ENCODE assay signal across 8 cellular contexts in genomic region chr20:56343861-56344381, GRCh38. TPM values are rescaled to one million over a fixed set of nuclear protein-coding genes. Genes with fewer than 3 reads are reported as not detected.
A peak's percentile ranks its signal among the peaks of the same experiment; 100 is the strongest.
DNase-seq lines count a peak whose midpoint lies in the region; ATAC-seq and TF ChIP-seq lines count a peak whose summit lies in the region.

No MANE protein-coding gene starts in this region.

- WGBS in esophagus squamous epithelium, 2 donors: 1 to 5% methylated on average over 18 of the region's 41 CpGs

- no peaks in the 10 kb centered on the region for H3K9me3 ChIP-seq in esophagus squamous epithelium
- H3K9me3 ChIP-seq in neural progenitor cell (ENCODE audit: low read depth): no peaks in the 10 kb centered on the region

- H3K27me3 ChIP-seq in esophagus squamous epithelium (peaks cover 0 to 55% (median 0%) of the 10 kb centered on the region in 4 donors), neural progenitor cell (peaks cover 58% of the 10 kb centered on the region)

- H3K27me3 Mint-ChIP-seq in activated CD4-positive, alpha-beta memory T cell treated with anti-CD3 and anti-CD28 coated beads for 36 hours: peaks cover 48% of the 10 kb centered on the region
- H3K27me3 Mint-ChIP-seq in neural progenitor cell (ENCODE audit: insufficient read depth, low read depth): peaks cover 24% of the 10 kb centered on the region

- ATAC-seq in HG03432 (IDR thresholded peaks at IDR 0.05; ENCODE audit: unreplicated experiment): peak; percentile 96

- H3K79me2 ChIP-seq in neural progenitor cell (ENCODE audit: low read depth): no peaks in the 10 kb centered on the region

- POLR2A ChIA-PET in activated CD4-positive, alpha-beta memory T cell treated with anti-CD3 and anti-CD28 coated beads for 36 hours (lab: Charles Lee): no interaction called here

- H2AFZ ChIP-seq in neural progenitor cell (replicated peaks): peak overlapping the region; percentile 96

- H3K4me1 Mint-ChIP-seq in activated CD4-positive, alpha-beta memory T cell treated with anti-CD3 and anti-CD28 coated beads for 36 hours (ENCODE audit: low read depth): peaks cover 8% of the 10 kb centered on the region
- H3K4me1 Mint-ChIP-seq in neural progenitor cell: peaks cover 23% of the 10 kb centered on the region

- H3K36me3 Mint-ChIP-seq in activated CD4-positive, alpha-beta memory T cell treated with anti-CD3 and anti-CD28 coated beads for 36 hours: no peaks in the 10 kb centered on the region
- no peaks in the 10 kb centered on the region for H3K36me3 Mint-ChIP-seq in neural progenitor cell

- no peak overlapping the region for H3K4me3 Mint-ChIP-seq in activated CD4-positive, alpha-beta memory T cell treated with anti-CD3 and anti-CD28 coated beads for 36 hours
- H3K4me3 Mint-ChIP-seq in neural progenitor cell: peak overlapping the region; percentile 77

- no peak for TF ChIP-seq POLR2A in esophagus squamous epithelium (IDR thresholded peaks at IDR 0.05)

- H3K9me3 Mint-ChIP-seq in activated CD4-positive, alpha-beta memory T cell treated with anti-CD3 and anti-CD28 coated beads for 36 hours: no peaks in the 10 kb centered on the region
- H3K9me3 Mint-ChIP-seq in neural progenitor cell: peaks cover under 1% of the 10 kb centered on the region

- H3K4me3 ChIP-seq in esophagus squamous epithelium (peak overlapping the region in 1 of 4 donors; percentile 27), neural progenitor cell (peak overlapping the region; percentile 47)

- H3K4me2 ChIP-seq in neural progenitor cell: peak overlapping the region; percentile 89

- no peaks in the 10 kb centered on the region for H3K36me3 ChIP-seq in esophagus squamous epithelium
- H3K36me3 ChIP-seq in neural progenitor cell: no peaks in the 10 kb centered on the region

- H3K4me1 ChIP-seq in esophagus squamous epithelium: peaks cover 0 to 12% (median 3%) of the 10 kb centered on the region in 3 donors
- peaks cover 16% of the 10 kb centered on the region for H3K4me1 ChIP-seq in neural progenitor cell

- DNase-seq in NCI-H345 (lab: John Stamatoyannopoulos, UW): peak; percentile 12
- DNase-seq in NCI-H345 treated with DMSO at 0.1 percent for 48 hours (lab: John Stamatoyannopoulos, UW; ENCODE audit: unreplicated experiment): no peak
- peak; percentile 63 for DNase-seq in activated CD4-positive, alpha-beta memory T cell treated with anti-CD3 and anti-CD28 coated beads for 36 hours
- DNase-seq in esophagus squamous epithelium (lab: John Stamatoyannopoulos, UW): no peak
- peak; percentile 89 for DNase-seq in neural progenitor cell (ENCODE audit: low spot score)
- DNase-seq in 8988T: no peak
- DNase-seq in NCI-H510A (lab: John Stamatoyannopoulos, UW): no peak

- TF ChIP-seq CTCF in esophagus squamous epithelium (IDR thresholded peaks at IDR 0.05): peak in 5 of 6 experiments; percentile 58 to 84 (median 64)
- peak; percentile 88 for TF ChIP-seq CTCF in neural progenitor cell (IDR thresholded peaks at IDR 0.05)

- CTCF ChIA-PET in activated CD4-positive, alpha-beta memory T cell treated with anti-CD3 and anti-CD28 coated beads for 36 hours (lab: Charles Lee): interaction anchor here (0.6 to 3.0 kb wide), 10 partner anchors 9 to 156 kb away, joined by 3 to 26 read pairs (median 4); partner anchors contain the start of genes FAM210B and MC3R

- no peak overlapping the region for H3K27ac Mint-ChIP-seq in activated CD4-positive, alpha-beta memory T cell treated with anti-CD3 and anti-CD28 coated beads for 36 hours
- no peak overlapping the region for H3K27ac Mint-ChIP-seq in neural progenitor cell

- no peaks in the 10 kb centered on the region for H4K20me1 ChIP-seq in neural progenitor cell (ENCODE audit: low read depth)

- H3F3A ChIP-seq in neural progenitor cell (ENCODE audit: low read depth): peaks cover 12% of the 10 kb centered on the region

- H3K27ac ChIP-seq in esophagus squamous epithelium (no peak overlapping the region), neural progenitor cell (no peak overlapping the region)

- no peak overlapping the region for H3K9ac ChIP-seq in neural progenitor cell

- intact Hi-C loops in activated CD4-positive, alpha-beta memory T cell treated with anti-CD3 and anti-CD28 coated beads for 36 hours (cut with micrococcal nuclease): loop anchor here (1.0 to 10.0 kb wide), 2 partner anchors 96 to 1679 kb away; partner anchors contain the start of gene MC3R
- intact Hi-C loops in esophagus squamous epithelium (cut with DNase I): no loop called here

RNA-seq across cellular contexts. Expression of gene FAM210B, which starts 14.9 kb away (rescaled TPM):
- 1 to 10 TPM; 5.5 to 5.9 TPM for total RNA-seq in activated CD4-positive, alpha-beta memory T cell treated with anti-CD3 and anti-CD28 coated beads for 36 hours
- total RNA-seq in esophagus squamous epithelium: 10 to 100 TPM; 14.0 to 46.2 (median 29.1) TPM
- total RNA-seq in neural progenitor cell (ENCODE audit: low replicate concordance): 19.3 and 26.7 TPM in 2 replicates

RNA-seq across cellular contexts. Expression of gene AURKA, which starts 48.1 kb away (rescaled TPM):
- total RNA-seq in activated CD4-positive, alpha-beta memory T cell treated with anti-CD3 and anti-CD28 coated beads for 36 hours: 100 to 1,000 TPM in 1 of 2 experiments, 10 to 100 TPM in 1; 99.7 to 101 TPM
- total RNA-seq in esophagus squamous epithelium (10 to 100 TPM in 2 of 4 donors, 1 to 10 TPM in 2; 2.9 to 25.8 (median 12.3) TPM), neural progenitor cell (ENCODE audit: low replicate concordance) (144 and 186 TPM in 2 replicates)

RNA-seq across cellular contexts. Expression of gene CSTF1, which starts 48.5 kb away (rescaled TPM):
- 10 to 100 TPM; 53.9 to 56.6 TPM for total RNA-seq in activated CD4-positive, alpha-beta memory T cell treated with anti-CD3 and anti-CD28 coated beads for 36 hours
- total RNA-seq in esophagus squamous epithelium (10 to 100 TPM; 13.2 to 33.5 (median 24.1) TPM), neural progenitor cell (ENCODE audit: low replicate concordance) (72.7 and 87.2 TPM in 2 replicates)

Comparison
In these comparisons a context has a peak if more than half of its experiments do, and no peak if none do; other contexts are left out.
1. DNase-seq: peak in NCI-H345 (single experiment), activated CD4-positive, alpha-beta memory T cell treated with anti-CD3 and anti-CD28 coated beads for 36 hours (single experiment) and neural progenitor cell (single experiment); none in NCI-H345 treated with DMSO at 0.1 percent for 48 hours (single experiment), esophagus squamous epithelium (single experiment), 8988T (single experiment) and NCI-H510A (single experiment).